21 cellular contexts compared by ENCODE assay signal in genomic region chr4:161813889-161814288, GRCh38.
"Had no signal": no experiment of that assay in that cellular context is flagged by ENCODE, and none has a peak within 500 bp of the region (broad histone marks: within the 10 kb centered on the region; RNA-seq: fewer than 3 reads in every experiment).

No MANE protein-coding gene starts in this region.

- H3K9me3 Mint-ChIP-seq: type B pancreatic cell, WTC11 had no signal

- H3K36me3 Mint-ChIP-seq: natural killer cell, type B pancreatic cell, WTC11 had no signal

- H3K27ac Mint-ChIP-seq: activated naive CD4-positive, alpha-beta T cell treated with anti-CD3 and anti-CD28 coated beads for 36 hours; natural killer cell; type B pancreatic cell; WTC11 had no signal

- H3K4me3 ChIP-seq: cardiac muscle cell, ovary, prostate gland, spleen, thoracic aorta, vagina had no signal

- H3K9me3 ChIP-seq: neutrophil, ovary, prostate gland, thoracic aorta, vagina had no signal

- ATAC-seq: left ventricle myocardium superior, natural killer cell, WTC11 had no signal

- H3K27ac ChIP-seq: cardiac muscle cell, neutrophil, ovary, prostate gland, spleen, thoracic aorta, vagina had no signal

- H3K36me3 ChIP-seq: cardiac muscle cell, neutrophil, ovary, prostate gland, spleen, thoracic aorta, vagina had no signal

- DNase-seq: activated CD4-positive, alpha-beta T cell treated with anti-CD3 and anti-CD28 coated beads, Interleukin-2, amount 50 U/mL, for 48 hours; activated naive CD4-positive, alpha-beta T cell treated with anti-CD3 and anti-CD28 coated beads for 36 hours; activated T-cell treated with anti-CD3 and anti-CD28 coated beads, Interleukin-2, amount 50 U/mL, for 48 hours; amygdala; foreskin melanocyte; glutamatergic neuron; hippocampal formation; left ventricle myocardium superior; midbrain; natural killer cell; ovary; spleen; stimulated activated CD4-positive, alpha-beta T cell treated with anti-CD3 and anti-CD28 coated beads, Interleukin-4, amount 100 ng/mL, for 1 hour; stimulated activated naive CD4-positive, alpha-beta T cell had no signal

- H3K4me1 ChIP-seq: prostate gland, spleen, vagina had no signal

- H3K4me3 Mint-ChIP-seq: activated naive CD4-positive, alpha-beta T cell treated with anti-CD3 and anti-CD28 coated beads for 36 hours; natural killer cell; type B pancreatic cell; WTC11 had no signal

- H3K27me3 Mint-ChIP-seq: type B pancreatic cell had no signal

- H3K27me3 ChIP-seq: cardiac muscle cell, neutrophil, ovary, spleen, vagina had no signal

- H3K4me1 Mint-ChIP-seq: natural killer cell had no signal
